Comparison of ENCODE assay signal across 17 cellular contexts in genomic region chr6:31629014-31629413, GRCh38. TPM values are rescaled to one million over a fixed set of nuclear protein-coding genes. Genes with fewer than 3 reads are reported as not detected.
A peak's percentile ranks its signal among the peaks of the same experiment; 100 is the strongest.
DNase-seq lines count a peak whose midpoint lies in the region; ATAC-seq, FAIRE-seq and TF ChIP-seq lines count a peak whose summit lies in the region.
"Had no signal": no experiment of that assay in that cellular context is flagged by ENCODE, and none has a peak within 500 bp of the region (broad histone marks: within the 10 kb centered on the region; RNA-seq: fewer than 3 reads in every experiment).

No MANE protein-coding gene starts in this region.

- POLR2A ChIA-PET in HepG2 (lab: Yijun Ruan, JAX) (interaction anchor here (0.6 to 2.9 kb wide), 7 partner anchors 8 to 45 kb away, joined by 3 to 11 read pairs (median 5); partner anchors contain the start of genes APOM, C6orf47, CSNK2B and PRRC2A), RWPE1 (lab: Yijun Ruan, JAX; ENCODE audit: low non-redundant PET) (no interaction called here)

- no TSS peak for BruUV-seq in HepG2 (replicated peaks; lab: Mats Ljungman, UMichigan)

- DNase-seq in HepG2 (ENCODE audit: low spot score) (no peak), right lobe of liver (no peak), RWPE1 (ENCODE audit: low spot score) (no peak), endodermal cell (no peak), left colon (no peak), epidermal melanocyte (ENCODE audit: insufficient read length, low spot score) (no peak), NCI-H2196 treated with DMSO at 0.1 percent for 48 hours (lab: John Stamatoyannopoulos, UW; ENCODE audit: unreplicated experiment) (no peak)
- DNase-seq: C1 segment of cervical spinal cord; Calu3; CD4-positive, alpha-beta T cell; DMS 273 treated with DMSO at 0.1 percent for 48 hours; H7 had no signal

- H3K4me1 Mint-ChIP-seq in endodermal cell = no peaks in the 10 kb centered on the region
- H3K4me1 Mint-ChIP-seq: B cell, GM23338 had no signal

- no peak for TF ChIP-seq CTCF in HepG2 (CRISPR knock-in tag; IDR thresholded peaks at IDR 0.05)
- TF ChIP-seq CTCF in right lobe of liver (IDR thresholded peaks at IDR 0.05) = no peak
- TF ChIP-seq CTCF in RWPE1 (conservative IDR thresholded peaks at IDR 0.05; ENCODE audit: low read depth) = no peak
- no peak for TF ChIP-seq CTCF in endodermal cell (conservative IDR thresholded peaks at IDR 0.05)

- in situ Hi-C loops in HepG2 (cut with HindIII; ENCODE audit: extremely low pct_ligation_motif_present, low pct_unique_long_range_greater_than_20kb) = no loop called here

- TF ChIP-seq EP300 in HepG2 (IDR thresholded peaks at IDR 0.05; ENCODE audit: low read depth in 2 of 2, low read length in 2 of 2) (no peak), HepG2 (CRISPR knock-in tag; IDR thresholded peaks at IDR 0.05; ENCODE audit: borderline replicate concordance) (no peak)

- H3K4me3 ChIP-seq in HepG2 (replicated peaks in 1 of 3; ENCODE audit: insufficient read depth in 1 of 3, low read depth in 2 of 3, low read length in 3 of 3) = no peak overlapping the region
- H3K4me3 ChIP-seq in right lobe of liver = no peak overlapping the region
- no peak overlapping the region for H3K4me3 ChIP-seq in endodermal cell (ENCODE audit: low read length)
- H3K4me3 ChIP-seq: GM23338 had no signal

- H3K79me2 ChIP-seq in HepG2 (ENCODE audit: insufficient read depth, low read length) = peaks cover 6% of the 10 kb centered on the region

- H3K36me3 ChIP-seq in HepG2 (replicated peaks in 1 of 2; ENCODE audit: control insufficient read depth in 1 of 2, insufficient read depth in 2 of 2, low read length in 2 of 2) (peaks cover 76 to 100% of the 10 kb centered on the region in 2 experiments), right lobe of liver (peaks cover 17 to 95% (median 56%) of the 10 kb centered on the region in 4 donors), endodermal cell (ENCODE audit: control insufficient read depth, insufficient read depth, low read length) (peaks cover 95% of the 10 kb centered on the region)

- no peak overlapping the region for H3K9ac ChIP-seq in HepG2 (ENCODE audit: insufficient read depth, low read depth, low read length)
- H3K9ac ChIP-seq in endodermal cell (ENCODE audit: extremely low read depth, low read length, poor library complexity, severe bottlenecking) = no peak overlapping the region

- H4K20me1 ChIP-seq in HepG2 (ENCODE audit: insufficient read depth, low read length) = 0 out of 2 replicates have a peak, but pooled peaks cover 2% of the 10 kb centered on the region

- no peak for FAIRE-seq in HepG2 (lab: Jason Lieb, UNC)
- FAIRE-seq: A204.1 had no signal

- H3K27ac ChIP-seq in HepG2 (ENCODE audit: extremely low read length, insufficient read depth, low read length) (no peak overlapping the region), right lobe of liver (no peak overlapping the region), RWPE1 (peak overlapping the region; percentile 14), endodermal cell (ENCODE audit: low read depth, low read length) (no peak overlapping the region)

- H3K9me3 ChIP-seq in HepG2 (ENCODE audit: low read length) (no peaks in the 10 kb centered on the region), right lobe of liver (no peaks in the 10 kb centered on the region), endodermal cell (ENCODE audit: control insufficient read depth, low read length) (no peaks in the 10 kb centered on the region)

- H2AFZ ChIP-seq in HepG2 (ENCODE audit: low read length) = no peak overlapping the region
- H2AFZ ChIP-seq: GM23338 had no signal

- no peak for TF ChIP-seq RAD21 in HepG2 (CRISPR knock-in tag; IDR thresholded peaks at IDR 0.05)

- H3K36me3 Mint-ChIP-seq in endodermal cell (ENCODE audit: low read depth) = peaks cover 93% of the 10 kb centered on the region

- 97% methylated on average over 7 of the region's 7 CpGs for WGBS in HepG2 (ENCODE audit: low lambda C conversion rate)
- WGBS in right lobe of liver (ENCODE audit: insufficient coverage, low coverage, low lambda C conversion rate, missing lambda C conversion rate) = 94% methylated on average over 7 of the region's 7 CpGs
- WGBS in endodermal cell (ENCODE audit: insufficient coverage in 1 of 2, insufficient read length in 1 of 2), 2 experiments = 94 to 95% methylated on average over 5 to 7 of the region's 7 CpGs

- TF ChIP-seq POLR2A in HepG2 (IDR thresholded peaks at IDR 0.05; ENCODE audit: insufficient read depth in 1 of 2, low read depth in 2 of 2, low read length in 2 of 2) (no peak), right lobe of liver (IDR thresholded peaks at IDR 0.05) (no peak)

- no peak overlapping the region for H3K4me2 ChIP-seq in HepG2 (ENCODE audit: low read depth, low read length)
- H3K4me2 ChIP-seq: GM23338 had no signal

- H3K27me3 ChIP-seq in HepG2 (ENCODE audit: control insufficient read depth in 1 of 2, insufficient read depth in 2 of 2, low read length in 2 of 2) (no peaks in the 10 kb centered on the region), right lobe of liver (no peaks in the 10 kb centered on the region), endodermal cell (ENCODE audit: control insufficient read depth, insufficient read depth, low read length, poor library complexity, severe bottlenecking) (no peaks in the 10 kb centered on the region)

- ATAC-seq in HepG2 (no peak), right lobe of liver (no peak), left colon (no peak)
- ATAC-seq: GM23338 had no signal

- H3K9me3 Mint-ChIP-seq in endodermal cell = no peaks in the 10 kb centered on the region
- H3K9me3 Mint-ChIP-seq: CD4-positive, alpha-beta T cell; GM23338 had no signal

- intact Hi-C loops in HepG2 (cut with micrococcal nuclease; ENCODE audit: unreplicated experiment) (no loop called here), right lobe of liver (cut with DNase I) (no loop called here), left colon (cut with DNase I, micrococcal nuclease) (no loop called here)

- CTCF ChIA-PET in HepG2 (lab: Yijun Ruan, JAX; ENCODE audit: low intra/inter-chr PET ratio, low total read pairs) (no interaction called here), RWPE1 (lab: Yijun Ruan, JAX) (no interaction called here)

- no peak overlapping the region for H3K4me3 Mint-ChIP-seq in endodermal cell
- H3K4me3 Mint-ChIP-seq: B cell; CD4-positive, alpha-beta T cell; GM23338 had no signal

- no peaks in the 10 kb centered on the region for H3K27me3 Mint-ChIP-seq in endodermal cell (ENCODE audit: insufficient read depth)
- H3K27me3 Mint-ChIP-seq: B cell; CD4-positive, alpha-beta T cell had no signal

- H3K27ac Mint-ChIP-seq in endodermal cell = peak overlapping the region; percentile 82
- H3K27ac Mint-ChIP-seq: B cell; CD4-positive, alpha-beta T cell; GM23338 had no signal

- H3K4me1 ChIP-seq in HepG2 (ENCODE audit: insufficient read depth, low read length) (no peaks in the 10 kb centered on the region), right lobe of liver (peaks cover 0 to under 1% (median 0%) of the 10 kb centered on the region in 4 donors), endodermal cell (ENCODE audit: control insufficient read depth, insufficient read depth, low read length) (no peaks in the 10 kb centered on the region)

RNA-seq across cellular contexts. Expression of gene PRRC2A, which starts 8.5 kb away (rescaled TPM):
- total RNA-seq in HepG2 (2016; rRNA removed; fragmentation: Illumina TruSeq; extraction: Trizol) (37.2 and 38.9 TPM in 2 replicates), right lobe of liver (10 to 100 TPM; 34.7 to 59.6 (median 39.4) TPM), endodermal cell (100 to 1,000 TPM; 329 to 330 TPM), left colon (100 to 1,000 TPM in 1 of 2 donors, 10 to 100 TPM in 1; 92.9 to 110 TPM)
- 32.5 and 32.7 TPM in 2 replicates for total RNA-seq in HepG2 (2016; cell fraction: cytosol; rRNA removed; fragmentation: Illumina TruSeq; extraction: Trizol; ENCODE audit: low read depth)
- 32.8 and 40.6 TPM in 2 replicates for total RNA-seq in HepG2 (2016; cell fraction: insoluble cytoplasmic fraction; rRNA removed; fragmentation: Illumina TruSeq; extraction: Trizol)
- 32.8 and 40.2 TPM in 2 replicates for total RNA-seq in HepG2 (2016; cell fraction: membrane; rRNA removed; fragmentation: Illumina TruSeq; extraction: Trizol)
- total RNA-seq in HepG2 (2016; cell fraction: nucleus; rRNA removed; fragmentation: Illumina TruSeq; extraction: Trizol) = 58.3 and 69.5 TPM in 2 replicates
- polyA plus RNA-seq in HepG2 (2011; rRNA removed) = 47.4 and 60.5 TPM in 2 replicates
- polyA plus RNA-seq in HepG2 (2011; cell fraction: cytosol; rRNA removed) = 21.8 and 30.2 TPM in 2 replicates
- polyA plus RNA-seq in HepG2 (2011; cell fraction: nucleus; rRNA removed) = 235 and 263 TPM in 2 replicates
- polyA plus RNA-seq in HepG2 (2012) = 80.6 and 104 TPM in 2 replicates
- polyA plus RNA-seq in HepG2 (2016; cell fraction: cytosol; fragmentation: Illumina TruSeq; extraction: Trizol; ENCODE audit: low read depth) = 12.1 and 13.9 TPM in 2 replicates
- polyA plus RNA-seq in HepG2 (2016; cell fraction: insoluble cytoplasmic fraction; fragmentation: Illumina TruSeq; extraction: Trizol; ENCODE audit: low read depth) = 59.6 and 89.4 TPM in 2 replicates
- 26.0 and 31.8 TPM in 2 replicates for polyA plus RNA-seq in HepG2 (2016; cell fraction: membrane; fragmentation: Illumina TruSeq; extraction: Trizol; ENCODE audit: low read depth)
- 182 and 188 TPM in 2 replicates for polyA plus RNA-seq in HepG2 (2016; cell fraction: nucleus; fragmentation: Illumina TruSeq; extraction: Trizol; ENCODE audit: insufficient read depth, low read depth)
- polyA minus RNA-seq in HepG2 (2011; rRNA and poly(A)+ RNA removed; ENCODE audit: low replicate concordance) = 50.3 and 66.9 TPM in 2 replicates
- polyA minus RNA-seq in HepG2 (2011; cell fraction: cytosol; rRNA and poly(A)+ RNA removed) = 51.5 and 53.4 TPM in 2 replicates
- 120 and 136 TPM in 2 replicates for polyA minus RNA-seq in HepG2 (2011; cell fraction: nucleus; rRNA and poly(A)+ RNA removed)
- 299 TPM for polyA plus RNA-seq in endodermal cell (2013, experiment 1 of 2)
- polyA plus RNA-seq in endodermal cell (2013, experiment 2 of 2) = 263 TPM

RNA-seq across cellular contexts. Expression of gene AIF1, which starts 14.0 kb away (rescaled TPM):
- total RNA-seq in HepG2 (2016; rRNA removed; fragmentation: Illumina TruSeq; extraction: Trizol) (not detected in 2 replicates), right lobe of liver (10 to 100 TPM in 4 of 6 experiments, 1 to 10 TPM in 2; 6.7 to 28.5 (median 13.0) TPM), endodermal cell (1 to 10 TPM in 1 of 2 donors, under 1 TPM in 1; 0.70 to 1.7 TPM), left colon (10 to 100 TPM in 1 of 2 donors, 1 to 10 TPM in 1; 5.2 to 15.0 TPM)
- 0.62 and 0.91 TPM in 2 replicates for total RNA-seq in HepG2 (2016; cell fraction: cytosol; rRNA removed; fragmentation: Illumina TruSeq; extraction: Trizol; ENCODE audit: low read depth)
- total RNA-seq in HepG2 (2016; cell fraction: insoluble cytoplasmic fraction; rRNA removed; fragmentation: Illumina TruSeq; extraction: Trizol) = not detected in 2 replicates
- 0.48 TPM in 1 of 2 replicates, not detected in the other for total RNA-seq in HepG2 (2016; cell fraction: membrane; rRNA removed; fragmentation: Illumina TruSeq; extraction: Trizol)
- total RNA-seq in HepG2 (2016; cell fraction: nucleus; rRNA removed; fragmentation: Illumina TruSeq; extraction: Trizol) = not detected in 2 replicates
- 1.4 and 1.5 TPM in 2 replicates for polyA plus RNA-seq in HepG2 (2011; rRNA removed)
- polyA plus RNA-seq in HepG2 (2011; cell fraction: cytosol; rRNA removed) = 0.44 and 1.3 TPM in 2 replicates
- polyA plus RNA-seq in HepG2 (2011; cell fraction: nucleus; rRNA removed) = 0.72 and 1.6 TPM in 2 replicates
- 1.6 and 7.5 TPM in 2 replicates for polyA plus RNA-seq in HepG2 (2012)
- 0.98 and 1.2 TPM in 2 replicates for polyA plus RNA-seq in HepG2 (2016; cell fraction: cytosol; fragmentation: Illumina TruSeq; extraction: Trizol; ENCODE audit: low read depth)
- polyA plus RNA-seq in HepG2 (2016; cell fraction: insoluble cytoplasmic fraction; fragmentation: Illumina TruSeq; extraction: Trizol; ENCODE audit: low read depth) = 0.60 and 0.98 TPM in 2 replicates
- polyA plus RNA-seq in HepG2 (2016; cell fraction: membrane; fragmentation: Illumina TruSeq; extraction: Trizol; ENCODE audit: low read depth) = 0.76 and 1.2 TPM in 2 replicates
- polyA plus RNA-seq in HepG2 (2016; cell fraction: nucleus; fragmentation: Illumina TruSeq; extraction: Trizol; ENCODE audit: insufficient read depth, low read depth) = 1.3 TPM in 1 of 2 replicates, not detected in the other
- polyA minus RNA-seq in HepG2 (2011; rRNA and poly(A)+ RNA removed; ENCODE audit: low replicate concordance) = not detected in 2 replicates
- polyA minus RNA-seq in HepG2 (2011; cell fraction: cytosol; rRNA and poly(A)+ RNA removed) = not detected in 2 replicates
- 0.75 TPM in 1 of 2 replicates, not detected in the other for polyA minus RNA-seq in HepG2 (2011; cell fraction: nucleus; rRNA and poly(A)+ RNA removed)
- polyA plus RNA-seq in endodermal cell (2013, experiment 1 of 2) = 1.2 TPM
- 0.66 TPM for polyA plus RNA-seq in endodermal cell (2013, experiment 2 of 2)
- total RNA-seq: Calu3, Daoy, HT-29 had no signal

RNA-seq across cellular contexts. Expression of gene BAG6, which starts 23.4 kb away (rescaled TPM):
- total RNA-seq in HepG2 (2016; rRNA removed; fragmentation: Illumina TruSeq; extraction: Trizol) (169 and 190 TPM in 2 replicates), right lobe of liver (100 to 1,000 TPM; 114 to 196 (median 142) TPM), endodermal cell (100 to 1,000 TPM; 413 to 428 TPM), left colon (100 to 1,000 TPM; 272 to 282 TPM)
- total RNA-seq in HepG2 (2016; cell fraction: cytosol; rRNA removed; fragmentation: Illumina TruSeq; extraction: Trizol; ENCODE audit: low read depth) = 84.0 and 88.6 TPM in 2 replicates
- 156 and 178 TPM in 2 replicates for total RNA-seq in HepG2 (2016; cell fraction: insoluble cytoplasmic fraction; rRNA removed; fragmentation: Illumina TruSeq; extraction: Trizol)
- 178 and 181 TPM in 2 replicates for total RNA-seq in HepG2 (2016; cell fraction: membrane; rRNA removed; fragmentation: Illumina TruSeq; extraction: Trizol)
- 152 and 174 TPM in 2 replicates for total RNA-seq in HepG2 (2016; cell fraction: nucleus; rRNA removed; fragmentation: Illumina TruSeq; extraction: Trizol)
- polyA plus RNA-seq in HepG2 (2011; rRNA removed) = 157 and 184 TPM in 2 replicates
- 112 and 150 TPM in 2 replicates for polyA plus RNA-seq in HepG2 (2011; cell fraction: cytosol; rRNA removed)
- 529 and 638 TPM in 2 replicates for polyA plus RNA-seq in HepG2 (2011; cell fraction: nucleus; rRNA removed)
- polyA plus RNA-seq in HepG2 (2012) = 358 and 398 TPM in 2 replicates
- 78.8 and 95.7 TPM in 2 replicates for polyA plus RNA-seq in HepG2 (2016; cell fraction: cytosol; fragmentation: Illumina TruSeq; extraction: Trizol; ENCODE audit: low read depth)
- polyA plus RNA-seq in HepG2 (2016; cell fraction: insoluble cytoplasmic fraction; fragmentation: Illumina TruSeq; extraction: Trizol; ENCODE audit: low read depth) = 186 and 257 TPM in 2 replicates
- 151 and 180 TPM in 2 replicates for polyA plus RNA-seq in HepG2 (2016; cell fraction: membrane; fragmentation: Illumina TruSeq; extraction: Trizol; ENCODE audit: low read depth)
- 346 and 353 TPM in 2 replicates for polyA plus RNA-seq in HepG2 (2016; cell fraction: nucleus; fragmentation: Illumina TruSeq; extraction: Trizol; ENCODE audit: insufficient read depth, low read depth)
- 102 and 309 TPM in 2 replicates for polyA minus RNA-seq in HepG2 (2011; rRNA and poly(A)+ RNA removed; ENCODE audit: low replicate concordance)
- 190 and 207 TPM in 2 replicates for polyA minus RNA-seq in HepG2 (2011; cell fraction: cytosol; rRNA and poly(A)+ RNA removed)
- 142 and 160 TPM in 2 replicates for polyA minus RNA-seq in HepG2 (2011; cell fraction: nucleus; rRNA and poly(A)+ RNA removed)
- 320 TPM for polyA plus RNA-seq in endodermal cell (2013, experiment 1 of 2)
- 283 TPM for polyA plus RNA-seq in endodermal cell (2013, experiment 2 of 2)

RNA-seq across cellular contexts. Expression of gene APOM, which starts 26.7 kb away (rescaled TPM):
- 52.9 and 98.2 TPM in 2 replicates for total RNA-seq in HepG2 (2016; rRNA removed; fragmentation: Illumina TruSeq; extraction: Trizol)
- 43.4 and 48.4 TPM in 2 replicates for total RNA-seq in HepG2 (2016; cell fraction: cytosol; rRNA removed; fragmentation: Illumina TruSeq; extraction: Trizol; ENCODE audit: low read depth)
- total RNA-seq in HepG2 (2016; cell fraction: insoluble cytoplasmic fraction; rRNA removed; fragmentation: Illumina TruSeq; extraction: Trizol) = 49.1 and 105 TPM in 2 replicates
- 24.9 and 27.7 TPM in 2 replicates for total RNA-seq in HepG2 (2016; cell fraction: membrane; rRNA removed; fragmentation: Illumina TruSeq; extraction: Trizol)
- 80.5 and 97.5 TPM in 2 replicates for total RNA-seq in HepG2 (2016; cell fraction: nucleus; rRNA removed; fragmentation: Illumina TruSeq; extraction: Trizol)
- 1,140 and 1,216 TPM in 2 replicates for polyA plus RNA-seq in HepG2 (2011; rRNA removed)
- polyA plus RNA-seq in HepG2 (2011; cell fraction: cytosol; rRNA removed) = 931 and 1,024 TPM in 2 replicates
- 672 and 801 TPM in 2 replicates for polyA plus RNA-seq in HepG2 (2011; cell fraction: nucleus; rRNA removed)
- 414 and 633 TPM in 2 replicates for polyA plus RNA-seq in HepG2 (2012)
- polyA plus RNA-seq in HepG2 (2016; cell fraction: cytosol; fragmentation: Illumina TruSeq; extraction: Trizol; ENCODE audit: low read depth) = 40.2 and 51.8 TPM in 2 replicates
- 55.3 and 56.0 TPM in 2 replicates for polyA plus RNA-seq in HepG2 (2016; cell fraction: insoluble cytoplasmic fraction; fragmentation: Illumina TruSeq; extraction: Trizol; ENCODE audit: low read depth)
- polyA plus RNA-seq in HepG2 (2016; cell fraction: membrane; fragmentation: Illumina TruSeq; extraction: Trizol; ENCODE audit: low read depth) = 20.7 and 25.6 TPM in 2 replicates
- 129 and 139 TPM in 2 replicates for polyA plus RNA-seq in HepG2 (2016; cell fraction: nucleus; fragmentation: Illumina TruSeq; extraction: Trizol; ENCODE audit: insufficient read depth, low read depth)
- 3.4 and 446 TPM in 2 replicates for polyA minus RNA-seq in HepG2 (2011; rRNA and poly(A)+ RNA removed; ENCODE audit: low replicate concordance)
- 154 and 168 TPM in 2 replicates for polyA minus RNA-seq in HepG2 (2011; cell fraction: cytosol; rRNA and poly(A)+ RNA removed)
- polyA minus RNA-seq in HepG2 (2011; cell fraction: nucleus; rRNA and poly(A)+ RNA removed) = 110 and 177 TPM in 2 replicates
- total RNA-seq in right lobe of liver = 100 to 1,000 TPM; 100 to 182 (median 116) TPM
- total RNA-seq in endodermal cell = 1 to 10 TPM; 1.6 to 3.2 TPM
- polyA plus RNA-seq in endodermal cell (2013, experiment 1 of 2) = 6.1 TPM
- 6.9 TPM for polyA plus RNA-seq in endodermal cell (2013, experiment 2 of 2)
- 1 to 10 TPM; 2.0 to 3.1 TPM for total RNA-seq in left colon

RNA-seq across cellular contexts. Expression of gene C6orf47, which starts 31.6 kb away (rescaled TPM):
- total RNA-seq in HepG2 (2016; rRNA removed; fragmentation: Illumina TruSeq; extraction: Trizol) (15.5 and 18.1 TPM in 2 replicates), right lobe of liver (1 to 10 TPM; 6.6 to 8.7 (median 7.6) TPM), endodermal cell (10 to 100 TPM; 14.0 to 14.9 TPM), left colon (10 to 100 TPM; 35.7 to 36.3 TPM)
- total RNA-seq in HepG2 (2016; cell fraction: cytosol; rRNA removed; fragmentation: Illumina TruSeq; extraction: Trizol; ENCODE audit: low read depth) = 4.0 and 4.6 TPM in 2 replicates
- 16.8 and 18.5 TPM in 2 replicates for total RNA-seq in HepG2 (2016; cell fraction: insoluble cytoplasmic fraction; rRNA removed; fragmentation: Illumina TruSeq; extraction: Trizol)
- 10.4 and 12.5 TPM in 2 replicates for total RNA-seq in HepG2 (2016; cell fraction: membrane; rRNA removed; fragmentation: Illumina TruSeq; extraction: Trizol)
- 11.7 and 13.0 TPM in 2 replicates for total RNA-seq in HepG2 (2016; cell fraction: nucleus; rRNA removed; fragmentation: Illumina TruSeq; extraction: Trizol)
- polyA plus RNA-seq in HepG2 (2011; rRNA removed) = 1.7 and 2.1 TPM in 2 replicates
- polyA plus RNA-seq in HepG2 (2011; cell fraction: cytosol; rRNA removed) = 1.5 TPM in 2 replicates
- 3.0 and 3.3 TPM in 2 replicates for polyA plus RNA-seq in HepG2 (2011; cell fraction: nucleus; rRNA removed)
- polyA plus RNA-seq in HepG2 (2012) = 3.3 and 4.4 TPM in 2 replicates
- 1.9 and 2.9 TPM in 2 replicates for polyA plus RNA-seq in HepG2 (2016; cell fraction: cytosol; fragmentation: Illumina TruSeq; extraction: Trizol; ENCODE audit: low read depth)
- polyA plus RNA-seq in HepG2 (2016; cell fraction: insoluble cytoplasmic fraction; fragmentation: Illumina TruSeq; extraction: Trizol; ENCODE audit: low read depth) = 12.2 and 12.5 TPM in 2 replicates
- polyA plus RNA-seq in HepG2 (2016; cell fraction: membrane; fragmentation: Illumina TruSeq; extraction: Trizol; ENCODE audit: low read depth) = 5.2 and 6.9 TPM in 2 replicates
- polyA plus RNA-seq in HepG2 (2016; cell fraction: nucleus; fragmentation: Illumina TruSeq; extraction: Trizol; ENCODE audit: insufficient read depth, low read depth) = 11.9 and 12.9 TPM in 2 replicates
- polyA minus RNA-seq in HepG2 (2011; rRNA and poly(A)+ RNA removed; ENCODE audit: low replicate concordance) = 3.9 and 10.7 TPM in 2 replicates
- polyA minus RNA-seq in HepG2 (2011; cell fraction: cytosol; rRNA and poly(A)+ RNA removed) = 1.2 and 1.3 TPM in 2 replicates
- polyA minus RNA-seq in HepG2 (2011; cell fraction: nucleus; rRNA and poly(A)+ RNA removed) = 5.3 and 6.1 TPM in 2 replicates
- polyA plus RNA-seq in endodermal cell (2013, experiment 1 of 2) = 9.6 TPM
- polyA plus RNA-seq in endodermal cell (2013, experiment 2 of 2) = 9.5 TPM
